ENCODE assay signal across 38 cellular contexts in the genomic region with DNA sequence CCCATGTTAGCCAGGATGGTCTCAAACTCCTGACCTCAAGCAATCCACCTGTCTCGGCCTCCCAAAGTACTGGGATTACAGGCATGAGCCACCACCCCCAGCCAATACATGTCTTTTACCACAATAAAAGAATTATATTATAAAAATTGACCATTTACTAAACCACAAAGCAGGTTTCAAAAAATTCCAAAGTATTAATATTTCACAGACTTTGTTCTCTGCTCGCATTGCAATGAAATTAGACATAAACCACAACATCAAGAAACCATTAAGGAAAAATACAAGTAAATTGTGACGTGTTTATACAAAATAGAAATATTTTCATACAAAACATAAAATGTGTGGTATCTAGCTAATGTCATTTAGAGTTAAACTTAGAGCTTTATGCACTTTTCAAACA.
"Had no signal": no experiment of that assay in that cellular context is flagged by ENCODE, and none has a peak within 500 bp of the region (broad histone marks: within the 10 kb centered on the region; RNA-seq: fewer than 3 reads in every experiment).

No MANE protein-coding gene starts in this region.

- H3K9me3 ChIP-seq: ascending aorta had no signal

- H3K36me3 ChIP-seq: ascending aorta, cardiac muscle cell had no signal

- H3K4me1 Mint-ChIP-seq: activated B cell treated with CpG ODN at 0.5 μM for 24 hours; activated naive CD8-positive, alpha-beta T cell treated with anti-CD3 and anti-CD28 coated beads for 36 hours; central memory CD8-positive, alpha-beta T cell had no signal

- H3K4me3 ChIP-seq: ascending aorta, cardiac muscle cell had no signal

- H3K27ac Mint-ChIP-seq: activated B cell treated with CpG ODN at 0.5 μM for 24 hours; activated CD4-positive, alpha-beta memory T cell treated with anti-CD3 and anti-CD28 coated beads for 36 hours; activated CD4-positive, alpha-beta T cell treated with anti-CD3 and anti-CD28 coated beads, Interleukin-2, amount 10 ng/mL, durations not matched to agents 24 days and 14 days; activated CD8-positive, alpha-beta T cell treated with anti-CD3 and anti-CD28 coated beads for 36 hours; activated naive CD4-positive, alpha-beta T cell treated with anti-CD3 and anti-CD28 coated beads for 36 hours; activated naive CD4-positive, alpha-beta T cell treated with anti-CD3 and anti-CD28 coated beads, Interleukin-2, amount 50 U/mL, for 72 hours; activated naive CD8-positive, alpha-beta T cell treated with anti-CD3 and anti-CD28 coated beads for 36 hours; activated T-cell treated with anti-CD3 and anti-CD28 coated beads, Interleukin-2, amount 50 U/mL, for 72 hours; activated T-helper 1 cell treated with anti-CD3 and anti-CD28 coated beads, Interleukin-12 subunit alpha, Interleukin-12 subunit beta, Interleukin-2, Interleukin-4 antibody, amounts not matched to agents 30 ng/mL and 10 ng/mL and 1 ng/mL, durations not matched to agents 14 hours and 24 hours and 36 hours; activated T-helper 17 cell treated with anti-CD3 and anti-CD28 coated beads, Interleukin-2, amount 50 U/mL, for 72 hours; brain; T-helper 1 cell treated with Interleukin-12 subunit alpha and Interleukin-12 subunit beta and Interleukin-4 antibody, amounts not matched to agents 30 μg/mL and 1 μg/mL, for 36 hours; T-helper 2 cell treated with Interferon-gamma antibody and Interleukin-4, amounts not matched to agents 5 μg/mL and 100 μg/mL, for 36 hours had no signal

- H3K27ac ChIP-seq: ascending aorta, cardiac muscle cell, VCaP had no signal

- DNase-seq: activated B cell treated with CpG ODN at 0.5 μM for 24 hours; activated CD4-positive, alpha-beta memory T cell treated with anti-CD3 and anti-CD28 coated beads for 36 hours; activated CD4-positive, alpha-beta T cell treated with anti-CD3 and anti-CD28 coated beads for 4 hours; activated CD4-positive, alpha-beta T cell treated with anti-CD3 and anti-CD28 coated beads, Interleukin-2, amount 10 ng/mL, durations not matched to agents 24 days and 14 days; activated CD4-positive, alpha-beta T cell treated with anti-CD3 and anti-CD28 coated beads, Interleukin-2, amount 50 U/mL, for 1 hour; activated CD4-positive, alpha-beta T cell treated with anti-CD3 and anti-CD28 coated beads, Interleukin-2, amount 50 U/mL, for 4 hours; activated CD4-positive, CD25-positive, alpha-beta regulatory T cell treated with anti-CD3 and anti-CD28 coated beads, Interleukin-2, amount 50 U/mL, for 72 hours; activated CD8-positive, alpha-beta memory T cell treated with anti-CD3 and anti-CD28 coated beads, Interleukin-2, amount 50 U/mL, for 4 hours; activated CD8-positive, alpha-beta T cell treated with anti-CD3 and anti-CD28 coated beads for 36 hours; activated effector memory CD4-positive, alpha-beta T cell treated with anti-CD3 and anti-CD28 coated beads, Interleukin-2, amount 50 U/mL, for 16 hours; activated gamma-delta T cell treated with Interleukin-2 at 50 U/mL for 16 hours; activated naive CD4-positive, alpha-beta T cell; activated naive CD4-positive, alpha-beta T cell treated with anti-CD3 and anti-CD28 coated beads for 36 hours; activated naive CD4-positive, alpha-beta T cell treated with anti-CD3 and anti-CD28 coated beads, Interleukin-2, amount 50 U/mL, for 16 hours; activated naive CD8-positive, alpha-beta T cell treated with anti-CD3 and anti-CD28 coated beads for 36 hours; activated T-cell treated with anti-CD3 and anti-CD28 coated beads for 4 hours; activated T-cell treated with anti-CD3 and anti-CD28 coated beads, Interleukin-2, amount 50 U/mL, for 1 hour; activated T-cell treated with anti-CD3 and anti-CD28 coated beads, Interleukin-2, amount 50 U/mL, for 4 hours; activated T-cell treated with anti-CD3 and anti-CD28 coated beads, Interleukin-2, amount 50 U/mL, for 72 hours; amygdala; anterior cingulate cortex; caudate nucleus; cerebellar nuclear complex; T-helper 1 cell; T-helper 2 cell; T-helper 9 cell had no signal

- FAIRE-seq: bronchial epithelial cell, TTC549 had no signal

- H3K36me3 Mint-ChIP-seq: activated CD4-positive, alpha-beta memory T cell treated with anti-CD3 and anti-CD28 coated beads for 36 hours; activated naive CD4-positive, alpha-beta T cell treated with anti-CD3 and anti-CD28 coated beads, Interleukin-2, amount 50 U/mL, for 72 hours; activated naive CD8-positive, alpha-beta T cell treated with anti-CD3 and anti-CD28 coated beads for 36 hours; brain had no signal

- H3K4me1 ChIP-seq: ascending aorta had no signal

- H3K4me3 Mint-ChIP-seq: activated B cell treated with CpG ODN at 0.5 μM for 24 hours; activated CD4-positive, alpha-beta memory T cell treated with anti-CD3 and anti-CD28 coated beads for 36 hours; activated CD4-positive, alpha-beta T cell treated with anti-CD3 and anti-CD28 coated beads, Interleukin-2, amount 10 ng/mL, durations not matched to agents 24 days and 14 days; activated CD8-positive, alpha-beta T cell treated with anti-CD3 and anti-CD28 coated beads for 36 hours; activated naive CD4-positive, alpha-beta T cell treated with anti-CD3 and anti-CD28 coated beads for 36 hours; activated naive CD8-positive, alpha-beta T cell treated with anti-CD3 and anti-CD28 coated beads for 36 hours; activated T-cell treated with anti-CD3 and anti-CD28 coated beads, Interleukin-2, amount 50 U/mL, for 4 hours; activated T-cell treated with anti-CD3 and anti-CD28 coated beads, Interleukin-2, amount 50 U/mL, for 72 hours; activated T-helper 1 cell treated with anti-CD3 and anti-CD28 coated beads, Interleukin-12 subunit alpha, Interleukin-12 subunit beta, Interleukin-2, Interleukin-4 antibody, amounts not matched to agents 30 ng/mL and 10 ng/mL and 1 ng/mL, durations not matched to agents 14 hours and 24 hours and 36 hours; activated T-helper 17 cell treated with anti-CD3 and anti-CD28 coated beads, Interleukin-2, amount 50 U/mL, for 72 hours; brain; central memory CD8-positive, alpha-beta T cell; T-helper 1 cell treated with Interleukin-12 subunit alpha and Interleukin-12 subunit beta and Interleukin-4 antibody, amounts not matched to agents 30 μg/mL and 1 μg/mL, for 36 hours; T-helper 2 cell treated with Interferon-gamma antibody and Interleukin-4, amounts not matched to agents 5 μg/mL and 100 μg/mL, for 36 hours had no signal

- ATAC-seq: activated CD8-positive, alpha-beta T cell treated with anti-CD3 and anti-CD28 coated beads for 36 hours; activated naive CD4-positive, alpha-beta T cell treated with anti-CD3 and anti-CD28 coated beads, Interleukin-2, amount 50 U/mL, for 72 hours; activated T-cell treated with anti-CD3 and anti-CD28 coated beads, Interleukin-2, amount 50 U/mL, for 4 hours; activated T-cell treated with anti-CD3 and anti-CD28 coated beads, Interleukin-2, amount 50 U/mL, for 72 hours; activated T-helper 17 cell treated with anti-CD3 and anti-CD28 coated beads, Interleukin-2, amount 50 U/mL, for 72 hours had no signal

- H3K9me3 Mint-ChIP-seq: activated B cell treated with CpG ODN at 0.5 μM for 24 hours; activated CD4-positive, alpha-beta memory T cell treated with anti-CD3 and anti-CD28 coated beads for 36 hours; activated CD4-positive, alpha-beta T cell treated with anti-CD3 and anti-CD28 coated beads, Interleukin-2, amount 10 ng/mL, durations not matched to agents 24 days and 14 days; activated CD8-positive, alpha-beta T cell treated with anti-CD3 and anti-CD28 coated beads for 36 hours; activated naive CD4-positive, alpha-beta T cell treated with anti-CD3 and anti-CD28 coated beads for 36 hours; activated naive CD4-positive, alpha-beta T cell treated with anti-CD3 and anti-CD28 coated beads, Interleukin-2, amount 50 U/mL, for 72 hours; activated naive CD8-positive, alpha-beta T cell treated with anti-CD3 and anti-CD28 coated beads for 36 hours; activated T-cell treated with anti-CD3 and anti-CD28 coated beads, Interleukin-2, amount 50 U/mL, for 4 hours; activated T-cell treated with anti-CD3 and anti-CD28 coated beads, Interleukin-2, amount 50 U/mL, for 72 hours; activated T-helper 1 cell treated with anti-CD3 and anti-CD28 coated beads, Interleukin-12 subunit alpha, Interleukin-12 subunit beta, Interleukin-2, Interleukin-4 antibody, amounts not matched to agents 30 ng/mL and 10 ng/mL and 1 ng/mL, durations not matched to agents 14 hours and 24 hours and 36 hours; activated T-helper 17 cell treated with anti-CD3 and anti-CD28 coated beads, Interleukin-2, amount 50 U/mL, for 72 hours; central memory CD8-positive, alpha-beta T cell; T-helper 1 cell treated with Interleukin-12 subunit alpha and Interleukin-12 subunit beta and Interleukin-4 antibody, amounts not matched to agents 30 μg/mL and 1 μg/mL, for 36 hours; T-helper 2 cell treated with Interferon-gamma antibody and Interleukin-4, amounts not matched to agents 5 μg/mL and 100 μg/mL, for 36 hours had no signal
